Comparison of ENCODE assay signal across 9 cellular contexts in genomic region chr1:161487483-161487827, GRCh38. TPM values are rescaled to one million over a fixed set of nuclear protein-coding genes. Genes with fewer than 3 reads are reported as not detected.
A peak's percentile ranks its signal among the peaks of the same experiment; 100 is the strongest.
DNase-seq lines count a peak whose midpoint lies in the region; ATAC-seq and TF ChIP-seq lines count a peak whose summit lies in the region.
"Had no signal": no experiment of that assay in that cellular context is flagged by ENCODE, and none has a peak within 500 bp of the region (broad histone marks: within the 10 kb centered on the region; RNA-seq: fewer than 3 reads in every experiment).

No MANE protein-coding gene starts in this region.

- no peak overlapping the region for H3K27ac Mint-ChIP-seq in Calu3 (ENCODE audit: unreplicated experiment)
- H3K27ac Mint-ChIP-seq: memory B cell had no signal

- H3K36me3 ChIP-seq in heart left ventricle, result no peaks in the 10 kb centered on the region
- no peaks in the 10 kb centered on the region for H3K36me3 ChIP-seq in body of pancreas (replicated peaks in 1 of 2; ENCODE audit: insufficient read depth in 1 of 2, low read depth in 2 of 2)
- no peaks in the 10 kb centered on the region for H3K36me3 ChIP-seq in right atrium auricular region

- ATAC-seq in heart left ventricle (peak in 3 of 4 donors; percentile 27 to 62 (median 31)), body of pancreas (no peak)

- CTCF ChIA-PET in Calu3 (lab: Charles Lee), result interaction anchor here (0.7 to 1.2 kb wide), 3 partner anchors 251 to 256 kb away, joined by 4 to 11 read pairs (median 5); no protein-coding TSS in a partner anchor

- no peaks in the 10 kb centered on the region for H3K36me3 Mint-ChIP-seq in Calu3 (ENCODE audit: insufficient read depth, unreplicated experiment)
- H3K36me3 Mint-ChIP-seq: memory B cell had no signal

- H3K27me3 Mint-ChIP-seq in Calu3 (ENCODE audit: unreplicated experiment), result peaks cover 64% of the 10 kb centered on the region

- BruUV-seq in Calu3 (replicated peaks; lab: Mats Ljungman, UMichigan), result no TSS peak

- H3K4me1 Mint-ChIP-seq in Calu3 (ENCODE audit: low read depth, unreplicated experiment), result no peaks in the 10 kb centered on the region

- H3K27me3 ChIP-seq in heart left ventricle, result peaks cover 0 to 64% (median 14%) of the 10 kb centered on the region in 9 donors
- no peaks in the 10 kb centered on the region for H3K27me3 ChIP-seq in body of pancreas
- no peaks in the 10 kb centered on the region for H3K27me3 ChIP-seq in right atrium auricular region

- H3K4me1 ChIP-seq in heart left ventricle (peaks cover 0 to 24% (median 0%) of the 10 kb centered on the region in 12 donors), body of pancreas (no peaks in the 10 kb centered on the region), right atrium auricular region (peaks cover 0 to 5% of the 10 kb centered on the region in 2 donors)

- H3K27ac ChIP-seq in heart left ventricle (no peak overlapping the region), body of pancreas (no peak overlapping the region), right atrium auricular region (no peak overlapping the region)

- DNase-seq in heart left ventricle (peak in 4 of 5 donors; percentile 47 to 62 (median 48)), cardiac septum (ENCODE audit: low spot score) (no peak), body of pancreas (peak; percentile 19 to 38 (median 34)), right atrium auricular region (ENCODE audit: low spot score) (peak; percentile 68), activated gamma-delta T cell treated with Interleukin-2 at 50 U/mL for 16 hours (no peak), NCI-H1417 (lab: John Stamatoyannopoulos, UW) (no peak), activated T-cell treated with anti-CD3 and anti-CD28 coated beads for 4 hours (no peak), Calu3 (no peak)

- 17 to 41% (median 20%) methylated on average over 2 of the region's 2 CpGs for WGBS in heart left ventricle, 4 donors
- WGBS in body of pancreas, 2 donors, result 19 to 26% methylated on average over 2 of the region's 2 CpGs

- TF ChIP-seq CTCF in heart left ventricle (IDR thresholded peaks at IDR 0.05), result no peak
- TF ChIP-seq CTCF in body of pancreas (IDR thresholded peaks at IDR 0.05), result no peak
- no peak for TF ChIP-seq CTCF in right atrium auricular region (IDR thresholded peaks at IDR 0.05)
- no peak for TF ChIP-seq CTCF in Calu3 (IDR thresholded peaks at IDR 0.05; ENCODE audit: unreplicated experiment)

- intact Hi-C loops in heart left ventricle (cut with DNase I), result loop anchor here (1.0 to 10.0 kb wide), 3 partner anchors 247 to 257 kb away; partner anchors contain the start of gene DUSP12 (in 7 of the 10)
- intact Hi-C loops in cardiac septum (cut with DNase I), result loop anchor here (10.0 kb wide), 1 partner anchor 257 kb away; the partner anchor contains the start of gene DUSP12
- intact Hi-C loops in body of pancreas (cut with DNase I), result no loop called here
- intact Hi-C loops in Calu3 (cut with micrococcal nuclease; ENCODE audit: unreplicated experiment), result loop anchor here (1.0 kb wide), 1 partner anchor 254 kb away; no protein-coding TSS in a partner anchor

- no peaks in the 10 kb centered on the region for H3K9me3 ChIP-seq in heart left ventricle
- no peaks in the 10 kb centered on the region for H3K9me3 ChIP-seq in body of pancreas
- no peaks in the 10 kb centered on the region for H3K9me3 ChIP-seq in right atrium auricular region

- no peak for TF ChIP-seq POLR2A in heart left ventricle (IDR thresholded peaks at IDR 0.05)
- TF ChIP-seq POLR2A in body of pancreas (IDR thresholded peaks at IDR 0.05), result no peak

- H3K4me3 Mint-ChIP-seq in Calu3 (ENCODE audit: low read depth, unreplicated experiment), result no peak overlapping the region
- H3K4me3 Mint-ChIP-seq: memory B cell had no signal

- H3K9me3 Mint-ChIP-seq in Calu3 (ENCODE audit: low read depth, unreplicated experiment), result no peaks in the 10 kb centered on the region
- H3K9me3 Mint-ChIP-seq: memory B cell had no signal

- H3K4me3 ChIP-seq in heart left ventricle, result peak overlapping the region in 4 of 12 donors; percentile 6 to 26 (median 10)
- H3K4me3 ChIP-seq in body of pancreas, result no peak overlapping the region
- H3K4me3 ChIP-seq in right atrium auricular region, result no peak overlapping the region

RNA-seq across cellular contexts. Expression of gene FCGR2A, which starts 17.8 kb away (rescaled TPM):
- total RNA-seq in heart left ventricle (100 to 1,000 TPM in 1 of 9 donors, 10 to 100 TPM in 7, 1 to 10 TPM in 1; 9.7 to 131 (median 11.7) TPM), cardiac septum (19.2 TPM), body of pancreas (10 to 100 TPM; 30.0 to 51.6 TPM), right atrium auricular region (10 to 100 TPM in 1 of 2 donors, 1 to 10 TPM in 1; 9.5 to 45.7 TPM), Calu3 (2022) (not detected in 2 replicates)
- polyA plus RNA-seq in heart left ventricle, result 10 to 100 TPM in 1 of 2 donors, 1 to 10 TPM in 1; 5.2 to 11.4 TPM

RNA-seq across cellular contexts. Expression of gene HSPA6, which starts 36.9 kb away (rescaled TPM):
- total RNA-seq in heart left ventricle (1 to 10 TPM in 3 of 9 donors, under 1 TPM in 6; 0.27 to 5.9 (median 0.93) TPM), cardiac septum (1.9 TPM), body of pancreas (1 to 10 TPM in 1 of 2 donors, under 1 TPM in 1; 0.66 to 1.6 TPM), right atrium auricular region (1 to 10 TPM in 1 of 2 donors, under 1 TPM in 1; 0.48 to 1.3 TPM), Calu3 (2022) (1.3 and 1.9 TPM in 2 replicates)
- 1 to 10 TPM in 1 of 2 donors, under 1 TPM in 1; 0.65 to 1.3 TPM for polyA plus RNA-seq in heart left ventricle

Comparison
In these comparisons a context has a peak if more than half of its experiments do, and no peak if none do; other contexts are left out.
1. DNase-seq: peak in heart left ventricle (4 of 5), body of pancreas (4 of 4) and right atrium auricular region (single experiment); none in cardiac septum (single experiment), activated gamma-delta T cell treated with Interleukin-2 at 50 U/mL for 16 hours (single experiment), NCI-H1417 (0 of 3), activated T-cell treated with anti-CD3 and anti-CD28 coated beads for 4 hours (single experiment) and Calu3 (single experiment).